ENCODE assay signal across 20 cellular contexts in genomic region chr18:48249841-48250240, GRCh38.
DNase-seq lines count a peak whose midpoint lies in the region; ATAC-seq and TF ChIP-seq lines count a peak whose summit lies in the region.
"Had no signal": no experiment of that assay in that cellular context is flagged by ENCODE, and none has a peak within 500 bp of the region (broad histone marks: within the 10 kb centered on the region; RNA-seq: fewer than 3 reads in every experiment).

No MANE protein-coding gene starts in this region.

- no peaks in the 10 kb centered on the region for H3K4me1 Mint-ChIP-seq in GM23338
- H3K4me1 Mint-ChIP-seq: CD14-positive monocyte; CD4-positive, alpha-beta memory T cell; CD4-positive, CD25-positive, alpha-beta regulatory T cell had no signal

- no peak overlapping the region for H3K4me3 ChIP-seq in GM23338
- H3K4me3 ChIP-seq: BLaER1 had no signal

- H2AFZ ChIP-seq in GM23338 = peak overlapping the region; percentile 47; the same call in 1 of the 2 replicates

- H3F3A ChIP-seq in GM23338 (replicated peaks; ENCODE audit: low read depth) = no peaks in the 10 kb centered on the region

- H4K20me1 ChIP-seq in GM23338 (replicated peaks; ENCODE audit: insufficient read depth) = no peaks in the 10 kb centered on the region
- H4K20me1 ChIP-seq: BLaER1 had no signal

- H3K9me3 Mint-ChIP-seq in GM23338 = no peaks in the 10 kb centered on the region; the same call in 2 of the 3 replicates

- H3K36me3 Mint-ChIP-seq in GM23338 (ENCODE audit: low read depth) = no peaks in the 10 kb centered on the region
- H3K36me3 Mint-ChIP-seq: CD14-positive monocyte; CD4-positive, alpha-beta memory T cell; CD4-positive, CD25-positive, alpha-beta regulatory T cell had no signal

- H3K79me2 ChIP-seq in GM23338 (replicated peaks; ENCODE audit: insufficient read depth) = no peaks in the 10 kb centered on the region

- H3K36me3 ChIP-seq in GM23338 (ENCODE audit: insufficient read depth) = no peaks in the 10 kb centered on the region
- H3K36me3 ChIP-seq: BE2C, BLaER1 had no signal

- no peaks in the 10 kb centered on the region for H3K27me3 Mint-ChIP-seq in GM23338 (ENCODE audit: insufficient read depth, low read depth, poor library complexity)

- H3K27me3 ChIP-seq in GM23338 (ENCODE audit: insufficient read depth) = no peaks in the 10 kb centered on the region
- H3K27me3 ChIP-seq: BE2C, BLaER1 had no signal

- DNase-seq in GM23338 (ENCODE audit: low spot score) = no peak
- peak; percentile 33 for DNase-seq in NCI-H69 (lab: John Stamatoyannopoulos, UW)
- DNase-seq in RPMI8226 = peak; percentile 35
- DNase-seq in myocyte (ENCODE audit: low read depth) = peak; percentile 81
- no peak for DNase-seq in NK-92 (lab: John Stamatoyannopoulos, UW; ENCODE audit: unreplicated experiment)
- DNase-seq: 8988T; ACHN; BE2C; C1 segment of cervical spinal cord; Caco-2; Calu3; CD4-positive, alpha-beta memory T cell; CD4-positive, CD25-positive, alpha-beta regulatory T cell; DMS79 treated with DMSO at 0.1 percent for 48 hours; GF-D8 had no signal

- ATAC-seq in GM23338 (no peak), HG03108 (IDR thresholded peaks at IDR 0.05; ENCODE audit: unreplicated experiment) (no peak), HG03045 (IDR thresholded peaks at IDR 0.05; ENCODE audit: unreplicated experiment) (no peak), GM18867 (IDR thresholded peaks at IDR 0.05; ENCODE audit: unreplicated experiment) (no peak)

- H3K27ac Mint-ChIP-seq in GM23338 = no peak overlapping the region; the same call in 1 of the 2 replicates
- H3K27ac Mint-ChIP-seq: CD14-positive monocyte; CD4-positive, alpha-beta memory T cell; CD4-positive, CD25-positive, alpha-beta regulatory T cell had no signal

- no peak overlapping the region for H3K27ac ChIP-seq in GM23338 (ENCODE audit: low read depth)
- H3K27ac ChIP-seq: BLaER1 had no signal

- H3K4me3 Mint-ChIP-seq in GM23338 = no peak overlapping the region
- H3K4me3 Mint-ChIP-seq: CD14-positive monocyte; CD4-positive, alpha-beta memory T cell; CD4-positive, CD25-positive, alpha-beta regulatory T cell had no signal

- no peak overlapping the region for H3K4me2 ChIP-seq in GM23338
- H3K4me2 ChIP-seq: BLaER1 had no signal

- H3K4me1 ChIP-seq in GM23338 (ENCODE audit: insufficient read depth) = no peaks in the 10 kb centered on the region
- H3K4me1 ChIP-seq: BE2C, BLaER1, Caco-2 had no signal

- TF ChIP-seq CTCF in GM23338 (conservative IDR thresholded peaks at IDR 0.05; ENCODE audit: low read depth in 2 of 2) = no peak

- no peaks in the 10 kb centered on the region; the same call in 1 of the 2 replicates for H3K9me2 ChIP-seq in GM23338 (ENCODE audit: insufficient read depth)

TF ChIP-seq in GM23338, 12 proteins besides CTCF, POLR2A, EP300 and RAD21 (continues in another document):
- TF ChIP-seq REST (IDR thresholded peaks at IDR 0.05; ENCODE audit: unreplicated experiment) = no peak
- TF ChIP-seq ETS1 (IDR thresholded peaks at IDR 0.05) = no peak
- TF ChIP-seq NANOG (IDR thresholded peaks at IDR 0.05; ENCODE audit: borderline replicate concordance) = no peak
- TF ChIP-seq ZNF331 (CRISPR knock-in tag; IDR thresholded peaks at IDR 0.05; ENCODE audit: low read depth) = no peak
- TF ChIP-seq ZNF462 (CRISPR knock-in tag; IDR thresholded peaks at IDR 0.05) = no peak
- no peak for TF ChIP-seq POLR2AphosphoS5 (IDR thresholded peaks at IDR 0.05; ENCODE audit: low read depth)
- no peak for TF ChIP-seq EZH2 (IDR thresholded peaks at IDR 0.05; ENCODE audit: low read depth, unreplicated experiment)
- no peak for TF ChIP-seq JUNB (IDR thresholded peaks at IDR 0.05; ENCODE audit: unreplicated experiment)
- TF ChIP-seq ZNF114 (CRISPR knock-in tag; IDR thresholded peaks at IDR 0.05) = no peak

Comparison
In these comparisons a context has a peak if more than half of its experiments do, and no peak if none do; other contexts are left out.
1. DNase-seq: peak in NCI-H69 (single experiment), RPMI8226 (single experiment) and myocyte (single experiment); none in GM23338 (single experiment) and NK-92 (single experiment).